Comparison of ENCODE assay signal across 1 cellular context in the genomic region with DNA sequence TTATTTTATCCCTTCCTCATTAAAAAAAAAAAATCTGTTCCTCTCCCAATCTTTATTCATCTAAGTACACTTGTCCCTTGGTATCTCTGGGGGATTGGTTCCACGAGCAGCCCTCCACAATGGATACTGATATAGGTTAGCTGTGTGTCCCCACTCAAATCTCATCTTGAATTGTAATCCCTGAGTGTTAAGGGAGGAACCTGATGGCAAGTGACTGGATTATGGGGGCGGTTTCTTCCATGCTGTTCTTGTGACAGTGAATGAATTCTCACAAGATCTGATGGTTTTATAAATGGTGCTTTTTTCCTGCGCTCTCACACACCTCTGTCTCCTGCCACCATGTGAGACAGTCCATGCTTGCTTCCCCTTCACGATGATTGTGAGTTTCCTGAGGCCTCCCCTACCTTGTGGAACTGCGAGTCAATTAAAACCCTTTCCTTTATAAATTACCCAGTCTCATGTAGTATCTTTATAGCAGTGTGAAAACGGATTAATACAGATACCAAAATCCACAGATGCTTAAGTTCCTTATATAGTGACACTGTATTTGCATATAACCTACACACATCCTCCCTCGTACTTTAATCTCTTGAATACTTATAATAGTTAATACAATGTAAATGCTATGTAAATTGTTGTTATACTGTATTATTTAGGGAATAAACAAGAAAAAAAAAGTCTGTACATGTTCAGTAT.
TF ChIP-seq lines count a peak whose summit lies in the region.

No MANE protein-coding gene starts in this region.

TF ChIP-seq in H1, 55 proteins besides CTCF, POLR2A, EP300 and RAD21:
- TF ChIP-seq NANOG (IDR thresholded peaks at IDR 0.05; ENCODE audit: insufficient read depth, low read depth, low read length, poor library complexity, severe bottlenecking), result no peak
- TF ChIP-seq RFX5 (IDR thresholded peaks at IDR 0.05; ENCODE audit: borderline replicate concordance, low read depth, low read length), result no peak
- TF ChIP-seq SP1 (IDR thresholded peaks at IDR 0.05; ENCODE audit: low read depth, low read length), result no peak
- TF ChIP-seq FOSL1 (IDR thresholded peaks at IDR 0.05; ENCODE audit: insufficient read depth, low read depth, low read length), result no peak
- TF ChIP-seq PHF8 (conservative IDR thresholded peaks at IDR 0.05; ENCODE audit: low read depth, low read length), result no peak
- no peak for TF ChIP-seq NRF1 (IDR thresholded peaks at IDR 0.05; ENCODE audit: low read depth, low read length)
- no peak for TF ChIP-seq JUND (IDR thresholded peaks at IDR 0.05; ENCODE audit: low read length)
- no peak for TF ChIP-seq RNF2 (IDR thresholded peaks at IDR 0.05; ENCODE audit: borderline replicate concordance, low read depth, low read length, missing control alignments, poor library complexity, severe bottlenecking)
- TF ChIP-seq HDAC2 (IDR thresholded peaks at IDR 0.05; ENCODE audit: borderline replicate concordance in 1 of 2, low read depth in 2 of 2, low read length in 2 of 2), result no peak
- no peak for TF ChIP-seq TAF7 (optimal IDR thresholded peaks at IDR 0.05; ENCODE audit: borderline replicate concordance, low read depth, low read length)
- no peak for TF ChIP-seq BACH1 (IDR thresholded peaks at IDR 0.05; ENCODE audit: low read length)
- TF ChIP-seq KDM4A (IDR thresholded peaks at IDR 0.05; ENCODE audit: low read depth, low read length, severe bottlenecking), result no peak
TF ChIP-seq in H1: peak in this region for 0.
